In the genomic region with DNA sequence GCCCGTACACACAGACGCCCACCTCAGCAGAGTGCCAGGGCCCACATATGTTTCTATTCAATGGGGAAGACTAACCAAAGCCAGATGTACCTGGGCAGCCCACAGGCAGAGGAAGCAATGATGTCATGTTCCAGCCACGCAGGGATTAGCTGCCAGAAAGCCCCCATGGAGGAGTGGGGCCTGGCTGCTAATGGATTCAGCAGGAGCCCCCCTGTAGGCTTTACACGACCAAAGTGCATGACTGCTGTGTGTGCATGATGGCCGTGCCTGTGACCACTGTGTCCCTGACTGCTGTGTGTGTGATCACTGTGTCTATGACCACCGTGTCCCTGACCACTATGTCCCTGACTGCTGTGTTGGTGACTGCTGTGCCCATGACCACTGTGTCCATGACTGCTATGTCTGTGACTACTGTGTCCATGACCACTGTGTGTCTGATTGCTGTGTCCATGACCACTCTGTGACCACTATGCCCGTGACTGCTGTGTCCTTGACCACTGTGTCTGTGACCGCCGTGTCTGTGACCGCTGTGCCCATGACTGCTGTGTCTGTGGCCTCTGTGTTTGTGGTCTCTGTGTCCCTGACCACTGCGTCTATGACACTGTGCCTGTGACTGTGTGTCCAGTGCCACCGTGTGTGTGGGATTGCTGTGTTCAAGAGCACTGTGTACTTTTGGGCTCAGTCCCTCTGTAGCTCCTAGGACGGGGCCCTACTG, we compare ENCODE assay signal across 2 cellular contexts.
TF ChIP-seq lines count a peak whose summit lies in the region.

No MANE protein-coding gene starts in this region.

TF ChIP-seq in H1, 55 proteins besides CTCF, POLR2A, EP300 and RAD21:
- no peak for TF ChIP-seq E2F6 (IDR thresholded peaks at IDR 0.05)
- TF ChIP-seq JUND (IDR thresholded peaks at IDR 0.05; ENCODE audit: low read length) = no peak
- TF ChIP-seq KDM5A (IDR thresholded peaks at IDR 0.05; ENCODE audit: low read length) = no peak
- TF ChIP-seq ZNF274 (IDR thresholded peaks at IDR 0.05; ENCODE audit: borderline replicate concordance, extremely low read depth, low read length) = no peak
- no peak for TF ChIP-seq CHD2 (IDR thresholded peaks at IDR 0.05; ENCODE audit: low read length)

TF ChIP-seq in GM23338, 12 proteins besides CTCF, POLR2A, EP300 and RAD21:
- TF ChIP-seq CREB1 (CRISPR knock-in tag; IDR thresholded peaks at IDR 0.05; ENCODE audit: low read depth) = no peak
- TF ChIP-seq JUNB (IDR thresholded peaks at IDR 0.05; ENCODE audit: unreplicated experiment) = no peak
- no peak for TF ChIP-seq ZNF114 (CRISPR knock-in tag; IDR thresholded peaks at IDR 0.05)
- TF ChIP-seq EZH2phosphoT487 (IDR thresholded peaks at IDR 0.05; ENCODE audit: unreplicated experiment) = no peak
- TF ChIP-seq NANOG (IDR thresholded peaks at IDR 0.05; ENCODE audit: borderline replicate concordance) = no peak
- TF ChIP-seq STAT1 (IDR thresholded peaks at IDR 0.05; ENCODE audit: unreplicated experiment) = no peak
- no peak for TF ChIP-seq ZNF331 (CRISPR knock-in tag; IDR thresholded peaks at IDR 0.05; ENCODE audit: low read depth)
